ENCODE assay signal across 12 cellular contexts in the genomic region with DNA sequence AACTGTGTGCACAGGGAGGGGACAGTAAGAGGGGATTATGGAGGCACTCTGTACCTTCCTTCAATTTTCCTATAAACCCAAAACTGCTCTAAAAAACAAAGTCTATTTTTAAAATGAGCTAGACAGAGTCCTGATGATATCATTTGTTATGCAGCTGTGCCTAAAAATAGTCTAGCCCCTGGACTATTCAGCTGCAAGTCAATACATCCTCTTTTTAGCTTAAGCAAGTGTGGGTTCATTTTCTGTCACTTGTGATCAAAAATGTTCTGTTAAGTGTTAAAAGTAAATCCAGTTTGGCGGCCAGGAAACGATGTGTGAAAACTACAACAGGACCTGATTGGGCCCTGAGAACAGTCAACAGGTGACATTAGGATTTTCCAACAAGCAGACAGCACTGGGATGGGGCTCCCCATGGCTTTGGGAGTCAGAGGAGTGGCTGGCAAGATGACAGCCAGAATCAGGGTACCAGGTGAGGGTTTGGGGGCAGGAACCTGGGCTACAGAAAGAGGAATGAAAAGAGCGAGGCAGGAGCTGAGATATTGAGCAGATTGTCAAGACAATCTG.
A peak's percentile ranks its signal among the peaks of the same experiment; 100 is the strongest.
DNase-seq lines count a peak whose midpoint lies in the region; TF ChIP-seq lines count a peak whose summit lies in the region.
"Had no signal": no experiment of that assay in that cellular context is flagged by ENCODE, and none has a peak within 500 bp of the region (broad histone marks: within the 10 kb centered on the region; RNA-seq: fewer than 3 reads in every experiment).

No MANE protein-coding gene starts in this region.

- H3K4me3 Mint-ChIP-seq in dendritic cell treated with granulocyte-macrophage colony-stimulating factor and Interleukin-4, amounts not matched to agents 40 ng/mL and 50 ng/mL, for 4 days = no peak overlapping the region
- H3K4me3 Mint-ChIP-seq: central memory CD8-positive, alpha-beta T cell had no signal

- H3K27ac Mint-ChIP-seq in dendritic cell treated with granulocyte-macrophage colony-stimulating factor and Interleukin-4, amounts not matched to agents 40 ng/mL and 50 ng/mL, for 4 days = peak overlapping the region; percentile 16

- POLR2A ChIA-PET in HEK293T (lab: Yijun Ruan, JAX) = no interaction called here

- in situ Hi-C loops in KBM-7 (cut with MboI; ENCODE audit: low pct_unique_long_range_greater_than_20kb, low sequenced_read_pairs) = no loop called here

- DNase-seq in SIG-M5 treated with dmso at 0.1 percent for 504 hours (lab: John Stamatoyannopoulos, UW; ENCODE audit: unreplicated experiment) = peak; percentile 59
- DNase-seq in SIG-M5 (lab: John Stamatoyannopoulos, UW) = no peak
- peak; percentile 35 for DNase-seq in KBM-7
- DNase-seq in substantia nigra (lab: John Stamatoyannopoulos, UW) = peak in 1 of 49 donors; percentile 11
- no peak for DNase-seq in EL
- DNase-seq in activated effector memory CD4-positive, alpha-beta T cell treated with anti-CD3 and anti-CD28 coated beads, Interleukin-2, amount 50 U/mL, for 16 hours = no peak
- DNase-seq in HEK293T (ENCODE audit: extremely low spot score) = no peak
- DNase-seq: activated CD4-positive, alpha-beta T cell treated with anti-CD3 and anti-CD28 coated beads for 1 hour; right lobe of liver had no signal

- no peaks in the 10 kb centered on the region for H3K36me3 Mint-ChIP-seq in dendritic cell treated with granulocyte-macrophage colony-stimulating factor and Interleukin-4, amounts not matched to agents 40 ng/mL and 50 ng/mL, for 4 days (ENCODE audit: low read depth)

- H3K27ac ChIP-seq in substantia nigra (ENCODE audit: low read depth, low read length, poor library complexity, severe bottlenecking) = peak overlapping the region; percentile 6
- H3K27ac ChIP-seq: 22Rv1, right lobe of liver had no signal

- H3K27me3 Mint-ChIP-seq in dendritic cell treated with granulocyte-macrophage colony-stimulating factor and Interleukin-4, amounts not matched to agents 40 ng/mL and 50 ng/mL, for 4 days = peaks cover 14% of the 10 kb centered on the region
- H3K27me3 Mint-ChIP-seq: central memory CD8-positive, alpha-beta T cell had no signal

- intact Hi-C loops in dendritic cell treated with granulocyte-macrophage colony-stimulating factor and Interleukin-4, amounts not matched to agents 40 ng/mL and 50 ng/mL, for 4 days (cut with micrococcal nuclease) = no loop called here

- no peaks in the 10 kb centered on the region for H3K9me3 Mint-ChIP-seq in dendritic cell treated with granulocyte-macrophage colony-stimulating factor and Interleukin-4, amounts not matched to agents 40 ng/mL and 50 ng/mL, for 4 days
- H3K9me3 Mint-ChIP-seq: central memory CD8-positive, alpha-beta T cell had no signal

- peaks cover 42% of the 10 kb centered on the region for H3K4me1 Mint-ChIP-seq in dendritic cell treated with granulocyte-macrophage colony-stimulating factor and Interleukin-4, amounts not matched to agents 40 ng/mL and 50 ng/mL, for 4 days (ENCODE audit: low read depth)

- CTCF ChIA-PET in HEK293T (lab: Yijun Ruan, JAX) = no interaction called here

TF ChIP-seq in HEK293T, 16 proteins besides CTCF, POLR2A, EP300 and RAD21:
- TF ChIP-seq L3MBTL2 (conservative IDR thresholded peaks at IDR 0.05) (no peak), FOXK2 (IDR thresholded peaks at IDR 0.05) (no peak), ELF4 (IDR thresholded peaks at IDR 0.05) (no peak), SP1 (IDR thresholded peaks at IDR 0.05) (no peak), SUZ12 (IDR thresholded peaks at IDR 0.05) (no peak), LEF1 (IDR thresholded peaks at IDR 0.05; ENCODE audit: borderline replicate concordance) (no peak), NFRKB (IDR thresholded peaks at IDR 0.05) (no peak), BHLHE40 (IDR thresholded peaks at IDR 0.05; ENCODE audit: borderline replicate concordance) (no peak), TARDBP (IDR thresholded peaks at IDR 0.05) (no peak), ARNT (IDR thresholded peaks at IDR 0.05) (no peak), FOXM1 (IDR thresholded peaks at IDR 0.05; ENCODE audit: borderline replicate concordance) (no peak), HDGF (IDR thresholded peaks at IDR 0.05; ENCODE audit: borderline replicate concordance) (no peak), FOXA1 (IDR thresholded peaks at IDR 0.05) (no peak), CTBP1 (IDR thresholded peaks at IDR 0.05; ENCODE audit: borderline replicate concordance) (no peak), ZNF384 (IDR thresholded peaks at IDR 0.05) (no peak)
- TF ChIP-seq, protein P1, sequence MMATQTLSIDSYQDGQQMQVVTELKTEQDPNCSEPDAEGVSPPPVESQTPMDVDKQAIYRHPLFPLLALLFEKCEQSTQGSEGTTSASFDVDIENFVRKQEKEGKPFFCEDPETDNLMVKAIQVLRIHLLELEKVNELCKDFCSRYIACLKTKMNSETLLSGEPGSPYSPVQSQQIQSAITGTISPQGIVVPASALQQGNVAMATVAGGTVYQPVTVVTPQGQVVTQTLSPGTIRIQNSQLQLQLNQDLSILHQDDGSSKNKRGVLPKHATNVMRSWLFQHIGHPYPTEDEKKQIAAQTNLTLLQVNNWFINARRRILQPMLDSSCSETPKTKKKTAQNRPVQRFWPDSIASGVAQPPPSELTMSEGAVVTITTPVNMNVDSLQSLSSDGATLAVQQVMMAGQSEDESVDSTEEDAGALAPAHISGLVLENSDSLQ (IDR thresholded peaks at IDR 0.05) = no peak

Comparison
In these comparisons a context has a peak if more than half of its experiments do, and no peak if none do; other contexts are left out.
1. DNase-seq: peak in SIG-M5 treated with dmso at 0.1 percent for 504 hours (single experiment) and KBM-7 (single experiment); none in SIG-M5 (single experiment), EL (single experiment), activated effector memory CD4-positive, alpha-beta T cell treated with anti-CD3 and anti-CD28 coated beads, Interleukin-2, amount 50 U/mL, for 16 hours (single experiment) and HEK293T (single experiment).